Comparison of ENCODE assay signal across 21 cellular contexts in genomic region chr4:186642530-186642929, GRCh38.
"Had no signal": no experiment of that assay in that cellular context is flagged by ENCODE, and none has a peak within 500 bp of the region (broad histone marks: within the 10 kb centered on the region; RNA-seq: fewer than 3 reads in every experiment).

No MANE protein-coding gene starts in this region.

- DNase-seq: activated CD4-positive, alpha-beta memory T cell treated with anti-CD3 and anti-CD28 coated beads for 36 hours; activated CD4-positive, alpha-beta T cell treated with anti-CD3 and anti-CD28 coated beads for 36 hours; activated CD8-positive, alpha-beta memory T cell treated with anti-CD3 and anti-CD28 coated beads, Interleukin-2, amount 10 ng/mL, durations not matched to agents 7 days and 5 days; activated naive CD4-positive, alpha-beta T cell treated with anti-CD3 and anti-CD28 coated beads for 36 hours; activated naive CD8-positive, alpha-beta T cell treated with anti-CD3 and anti-CD28 coated beads, Interleukin-2, amount 50 U/mL, for 24 hours; activated T-cell treated with anti-CD3 and anti-CD28 coated beads, Interleukin-2, amount 50 U/mL, for 1 hour; cerebellar nuclear complex; effector memory CD8-positive, alpha-beta T cell; hypothalamus; kidney; mesendoderm; nephron progenitor cell; ovary; T-helper 1 cell; WERI-Rb-1 had no signal

- H3K4me1 Mint-ChIP-seq: activated CD4-positive, alpha-beta T cell treated with anti-CD3 and anti-CD28 coated beads for 36 hours; activated CD8-positive, alpha-beta memory T cell treated with anti-CD3 and anti-CD28 coated beads, Interleukin-2, amount 10 ng/mL, durations not matched to agents 7 days and 5 days; activated naive CD8-positive, alpha-beta T cell treated with anti-CD3 and anti-CD28 coated beads, Interleukin-2, amount 50 U/mL, for 24 hours; stimulated activated effector memory CD8-positive, alpha-beta T cell treated with anti-CD3 and anti-CD28 coated beads, Interleukin-12 subunit alpha, Interleukin-12 subunit beta, amount 100 ng/mL, for 72 hours had no signal

- H3K9me3 Mint-ChIP-seq: activated CD4-positive, alpha-beta memory T cell treated with anti-CD3 and anti-CD28 coated beads for 36 hours; activated T-helper 2 cell treated with anti-CD3 and anti-CD28 coated beads, Interferon-gamma antibody, Interleukin-2, Interleukin-4, amounts not matched to agents 10 μg/mL and 5 μg/mL and 100 μg/mL, durations not matched to agents 14 hours and 24 hours and 36 hours; dendritic cell treated with granulocyte-macrophage colony-stimulating factor and Interleukin-4, amounts not matched to agents 40 ng/mL and 50 ng/mL, for 4 days had no signal

- H3K4me3 Mint-ChIP-seq: activated CD4-positive, alpha-beta memory T cell treated with anti-CD3 and anti-CD28 coated beads for 36 hours; activated CD4-positive, alpha-beta T cell treated with anti-CD3 and anti-CD28 coated beads for 36 hours; activated CD8-positive, alpha-beta memory T cell treated with anti-CD3 and anti-CD28 coated beads, Interleukin-2, amount 10 ng/mL, durations not matched to agents 7 days and 5 days; activated naive CD4-positive, alpha-beta T cell treated with anti-CD3 and anti-CD28 coated beads for 36 hours; activated naive CD8-positive, alpha-beta T cell treated with anti-CD3 and anti-CD28 coated beads, Interleukin-2, amount 50 U/mL, for 24 hours; dendritic cell treated with granulocyte-macrophage colony-stimulating factor and Interleukin-4, amounts not matched to agents 40 ng/mL and 50 ng/mL, for 4 days; effector memory CD8-positive, alpha-beta T cell; nephron progenitor cell; stimulated activated effector memory CD8-positive, alpha-beta T cell treated with anti-CD3 and anti-CD28 coated beads, Interleukin-12 subunit alpha, Interleukin-12 subunit beta, amount 100 ng/mL, for 72 hours had no signal

- H3K27ac ChIP-seq: ascending aorta, breast epithelium, ovary, thoracic aorta, WERI-Rb-1 had no signal

- H3K36me3 Mint-ChIP-seq: activated CD4-positive, alpha-beta memory T cell treated with anti-CD3 and anti-CD28 coated beads for 36 hours; activated CD8-positive, alpha-beta memory T cell treated with anti-CD3 and anti-CD28 coated beads, Interleukin-2, amount 10 ng/mL, durations not matched to agents 7 days and 5 days; stimulated activated effector memory CD8-positive, alpha-beta T cell treated with anti-CD3 and anti-CD28 coated beads, Interleukin-12 subunit alpha, Interleukin-12 subunit beta, amount 100 ng/mL, for 72 hours had no signal

- H3K27ac Mint-ChIP-seq: activated CD4-positive, alpha-beta memory T cell treated with anti-CD3 and anti-CD28 coated beads for 36 hours; activated CD4-positive, alpha-beta T cell treated with anti-CD3 and anti-CD28 coated beads for 36 hours; activated CD8-positive, alpha-beta memory T cell treated with anti-CD3 and anti-CD28 coated beads, Interleukin-2, amount 10 ng/mL, durations not matched to agents 7 days and 5 days; activated naive CD4-positive, alpha-beta T cell treated with anti-CD3 and anti-CD28 coated beads for 36 hours; activated naive CD8-positive, alpha-beta T cell treated with anti-CD3 and anti-CD28 coated beads, Interleukin-2, amount 50 U/mL, for 24 hours; activated T-helper 2 cell treated with anti-CD3 and anti-CD28 coated beads, Interferon-gamma antibody, Interleukin-2, Interleukin-4, amounts not matched to agents 10 μg/mL and 5 μg/mL and 100 μg/mL, durations not matched to agents 14 hours and 24 hours and 36 hours; dendritic cell treated with granulocyte-macrophage colony-stimulating factor and Interleukin-4, amounts not matched to agents 40 ng/mL and 50 ng/mL, for 4 days; effector memory CD8-positive, alpha-beta T cell; stimulated activated effector memory CD8-positive, alpha-beta T cell treated with anti-CD3 and anti-CD28 coated beads, Interleukin-12 subunit alpha, Interleukin-12 subunit beta, amount 100 ng/mL, for 72 hours had no signal

- ATAC-seq: activated CD4-positive, alpha-beta T cell treated with anti-CD3 and anti-CD28 coated beads for 36 hours; activated CD8-positive, alpha-beta memory T cell treated with anti-CD3 and anti-CD28 coated beads, Interleukin-2, amount 10 ng/mL, durations not matched to agents 7 days and 5 days; activated naive CD8-positive, alpha-beta T cell treated with anti-CD3 and anti-CD28 coated beads, Interleukin-2, amount 50 U/mL, for 24 hours; effector memory CD8-positive, alpha-beta T cell; stimulated activated effector memory CD8-positive, alpha-beta T cell treated with anti-CD3 and anti-CD28 coated beads, Interleukin-12 subunit alpha, Interleukin-12 subunit beta, amount 100 ng/mL, for 72 hours had no signal

- H3K27me3 Mint-ChIP-seq: activated CD4-positive, alpha-beta memory T cell treated with anti-CD3 and anti-CD28 coated beads for 36 hours; activated CD4-positive, alpha-beta T cell treated with anti-CD3 and anti-CD28 coated beads for 36 hours; activated CD8-positive, alpha-beta memory T cell treated with anti-CD3 and anti-CD28 coated beads, Interleukin-2, amount 10 ng/mL, durations not matched to agents 7 days and 5 days; activated naive CD8-positive, alpha-beta T cell treated with anti-CD3 and anti-CD28 coated beads, Interleukin-2, amount 50 U/mL, for 24 hours; dendritic cell treated with granulocyte-macrophage colony-stimulating factor and Interleukin-4, amounts not matched to agents 40 ng/mL and 50 ng/mL, for 4 days had no signal

- H3K9me3 ChIP-seq: ascending aorta, breast epithelium, ovary, thoracic aorta had no signal

- H3K36me3 ChIP-seq: ascending aorta, breast epithelium, ovary, thoracic aorta, WERI-Rb-1 had no signal

- H3K4me3 ChIP-seq: ascending aorta, breast epithelium, ovary, thoracic aorta had no signal

- H3K4me1 ChIP-seq: breast epithelium had no signal

- H3K27me3 ChIP-seq: ascending aorta, breast epithelium, ovary had no signal
